ENCODE assay signal across 1 cellular context in the genomic region with DNA sequence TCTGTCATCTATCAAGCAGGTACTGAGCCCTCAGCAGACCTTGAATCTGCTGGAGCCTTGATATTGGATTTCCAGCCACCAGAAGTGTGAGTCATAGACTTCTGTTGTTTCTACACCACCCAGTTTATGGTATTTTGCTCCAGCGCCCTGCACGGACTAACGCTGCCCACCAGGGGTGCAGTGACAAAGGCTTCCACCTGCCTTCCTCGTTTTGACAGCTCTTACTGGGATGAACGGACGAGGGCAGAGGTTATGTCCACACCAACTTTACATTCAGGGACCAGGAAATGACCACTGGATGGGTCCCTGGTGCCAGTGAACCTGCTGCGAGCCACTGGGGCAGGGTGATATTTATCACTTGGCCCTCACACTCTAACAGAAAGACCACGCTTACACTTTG.
A peak's percentile ranks its signal among the peaks of the same experiment; 100 is the strongest.
TF ChIP-seq lines count a peak whose summit lies in the region.

No MANE protein-coding gene starts in this region.

TF ChIP-seq in HepG2, 621 proteins besides CTCF, POLR2A, EP300 and RAD21 (continued from another document and continues in another):
- TF ChIP-seq, protein P1, sequence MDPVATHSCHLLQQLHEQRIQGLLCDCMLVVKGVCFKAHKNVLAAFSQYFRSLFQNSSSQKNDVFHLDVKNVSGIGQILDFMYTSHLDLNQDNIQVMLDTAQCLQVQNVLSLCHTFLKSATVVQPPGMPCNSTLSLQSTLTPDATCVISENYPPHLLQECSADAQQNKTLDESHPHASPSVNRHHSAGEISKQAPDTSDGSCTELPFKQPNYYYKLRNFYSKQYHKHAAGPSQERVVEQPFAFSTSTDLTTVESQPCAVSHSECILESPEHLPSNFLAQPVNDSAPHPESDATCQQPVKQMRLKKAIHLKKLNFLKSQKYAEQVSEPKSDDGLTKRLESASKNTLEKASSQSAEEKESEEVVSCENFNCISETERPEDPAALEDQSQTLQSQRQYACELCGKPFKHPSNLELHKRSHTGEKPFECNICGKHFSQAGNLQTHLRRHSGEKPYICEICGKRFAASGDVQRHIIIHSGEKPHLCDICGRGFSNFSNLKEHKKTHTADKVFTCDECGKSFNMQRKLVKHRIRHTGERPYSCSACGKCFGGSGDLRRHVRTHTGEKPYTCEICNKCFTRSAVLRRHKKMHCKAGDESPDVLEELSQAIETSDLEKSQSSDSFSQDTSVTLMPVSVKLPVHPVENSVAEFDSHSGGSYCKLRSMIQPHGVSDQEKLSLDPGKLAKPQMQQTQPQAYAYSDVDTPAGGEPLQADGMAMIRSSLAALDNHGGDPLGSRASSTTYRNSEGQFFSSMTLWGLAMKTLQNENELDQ (CRISPR knock-in tag; IDR thresholded peaks at IDR 0.05; ENCODE audit: borderline replicate concordance), result no peak
- TF ChIP-seq ZNF564 (CRISPR knock-in tag; IDR thresholded peaks at IDR 0.05) (peak; percentile 78; the same call in 1 of the 2 replicates), DR1 (CRISPR knock-in tag; IDR thresholded peaks at IDR 0.05) (peak; percentile 46; the same call in 1 of the 2 replicates), ZNF7 (CRISPR knock-in tag; IDR thresholded peaks at IDR 0.05) (no peak), ATF1 (CRISPR knock-in tag; IDR thresholded peaks at IDR 0.05) (no peak), PAF1 (CRISPR knock-in tag; IDR thresholded peaks at IDR 0.05) (no peak), ZNF737 (CRISPR knock-in tag; IDR thresholded peaks at IDR 0.05; ENCODE audit: borderline replicate concordance) (no peak), SP2 (CRISPR knock-in tag; IDR thresholded peaks at IDR 0.05) (no peak), HNRNPLL (IDR thresholded peaks at IDR 0.05; ENCODE audit: low read depth, low read length, poor library complexity, severe bottlenecking) (no peak), TEAD3 (CRISPR knock-in tag; optimal IDR thresholded peaks at IDR 0.05; ENCODE audit: borderline replicate concordance) (peak; percentile 91), RBFOX2 (IDR thresholded peaks at IDR 0.05; ENCODE audit: low read depth, low read length) (no peak), ZNF383 (CRISPR knock-in tag; IDR thresholded peaks at IDR 0.05; ENCODE audit: borderline replicate concordance) (no peak), ZNF224 (CRISPR knock-in tag; IDR thresholded peaks at IDR 0.05) (no peak; the same call in 1 of the 2 replicates), ATF7-NPFF (CRISPR knock-in tag; IDR thresholded peaks at IDR 0.05; ENCODE audit: low read depth) (no peak), ZNF292 (CRISPR knock-in tag; IDR thresholded peaks at IDR 0.05; ENCODE audit: borderline replicate concordance, low read depth) (peak; percentile 81; the same call in 1 of the 2 replicates), TBX3 (IDR thresholded peaks at IDR 0.05; ENCODE audit: borderline replicate concordance) (peak; percentile 50; the same call in 1 of the 2 replicates), MAF1 (CRISPR knock-in tag; IDR thresholded peaks at IDR 0.05; ENCODE audit: borderline replicate concordance) (no peak), PHF21A (CRISPR knock-in tag; IDR thresholded peaks at IDR 0.05) (peak; percentile 90), CBX5 (CRISPR knock-in tag; IDR thresholded peaks at IDR 0.05; ENCODE audit: borderline replicate concordance) (peak; percentile 92; the same call in 1 of the 2 replicates), IKZF4 (CRISPR knock-in tag; IDR thresholded peaks at IDR 0.05; ENCODE audit: borderline replicate concordance, low read depth, not compliant biosample characterization) (no peak), MXI1 (IDR thresholded peaks at IDR 0.05; ENCODE audit: borderline replicate concordance, low read depth, low read length) (peak; percentile 91; the same call in 2 of the 3 replicates), MXD4 (CRISPR knock-in tag; IDR thresholded peaks at IDR 0.05) (peak; percentile 48; the same call in 1 of the 2 replicates), REPIN1 (CRISPR knock-in tag; IDR thresholded peaks at IDR 0.05; ENCODE audit: borderline replicate concordance, low read depth) (0 out of 2 replicates have a peak, but pooled peaks have one; percentile 19), BCL6 (CRISPR knock-in tag; IDR thresholded peaks at IDR 0.05) (peak; percentile 60; the same call in 1 of the 2 replicates), KLF13 (CRISPR knock-in tag; IDR thresholded peaks at IDR 0.05) (no peak), MIER3 (CRISPR knock-in tag; IDR thresholded peaks at IDR 0.05; ENCODE audit: borderline replicate concordance) (peak; percentile 75; the same call in 1 of the 2 replicates), TMF1 (CRISPR knock-in tag; IDR thresholded peaks at IDR 0.05; ENCODE audit: low read depth) (no peak), PITX1 (CRISPR knock-in tag; IDR thresholded peaks at IDR 0.05) (peak; percentile 90), ZNF879 (CRISPR knock-in tag; IDR thresholded peaks at IDR 0.05) (no peak), NFKB2 (CRISPR knock-in tag; IDR thresholded peaks at IDR 0.05; ENCODE audit: borderline replicate concordance) (peak; percentile 62; the same call in 1 of the 2 replicates), SMAD9 (CRISPR knock-in tag; IDR thresholded peaks at IDR 0.05) (no peak), MLLT10 (CRISPR knock-in tag; IDR thresholded peaks at IDR 0.05) (no peak)
- TF ChIP-seq, protein P2, sequence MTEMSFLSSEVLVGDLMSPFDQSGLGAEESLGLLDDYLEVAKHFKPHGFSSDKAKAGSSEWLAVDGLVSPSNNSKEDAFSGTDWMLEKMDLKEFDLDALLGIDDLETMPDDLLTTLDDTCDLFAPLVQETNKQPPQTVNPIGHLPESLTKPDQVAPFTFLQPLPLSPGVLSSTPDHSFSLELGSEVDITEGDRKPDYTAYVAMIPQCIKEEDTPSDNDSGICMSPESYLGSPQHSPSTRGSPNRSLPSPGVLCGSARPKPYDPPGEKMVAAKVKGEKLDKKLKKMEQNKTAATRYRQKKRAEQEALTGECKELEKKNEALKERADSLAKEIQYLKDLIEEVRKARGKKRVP (CRISPR knock-in tag; IDR thresholded peaks at IDR 0.05), result peak in 1 of 2 experiments; percentile 59; a peak in 2 of 4 replicates
- TF ChIP-seq, protein P3, sequence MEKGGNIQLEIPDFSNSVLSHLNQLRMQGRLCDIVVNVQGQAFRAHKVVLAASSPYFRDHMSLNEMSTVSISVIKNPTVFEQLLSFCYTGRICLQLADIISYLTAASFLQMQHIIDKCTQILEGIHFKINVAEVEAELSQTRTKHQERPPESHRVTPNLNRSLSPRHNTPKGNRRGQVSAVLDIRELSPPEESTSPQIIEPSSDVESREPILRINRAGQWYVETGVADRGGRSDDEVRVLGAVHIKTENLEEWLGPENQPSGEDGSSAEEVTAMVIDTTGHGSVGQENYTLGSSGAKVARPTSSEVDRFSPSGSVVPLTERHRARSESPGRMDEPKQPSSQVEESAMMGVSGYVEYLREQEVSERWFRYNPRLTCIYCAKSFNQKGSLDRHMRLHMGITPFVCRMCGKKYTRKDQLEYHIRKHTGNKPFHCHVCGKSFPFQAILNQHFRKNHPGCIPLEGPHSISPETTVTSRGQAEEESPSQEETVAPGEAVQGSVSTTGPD (CRISPR knock-in tag; IDR thresholded peaks at IDR 0.05), result no peak
- TF ChIP-seq, protein P4, sequence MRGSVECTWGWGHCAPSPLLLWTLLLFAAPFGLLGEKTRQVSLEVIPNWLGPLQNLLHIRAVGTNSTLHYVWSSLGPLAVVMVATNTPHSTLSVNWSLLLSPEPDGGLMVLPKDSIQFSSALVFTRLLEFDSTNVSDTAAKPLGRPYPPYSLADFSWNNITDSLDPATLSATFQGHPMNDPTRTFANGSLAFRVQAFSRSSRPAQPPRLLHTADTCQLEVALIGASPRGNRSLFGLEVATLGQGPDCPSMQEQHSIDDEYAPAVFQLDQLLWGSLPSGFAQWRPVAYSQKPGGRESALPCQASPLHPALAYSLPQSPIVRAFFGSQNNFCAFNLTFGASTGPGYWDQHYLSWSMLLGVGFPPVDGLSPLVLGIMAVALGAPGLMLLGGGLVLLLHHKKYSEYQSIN (CRISPR knock-in tag; IDR thresholded peaks at IDR 0.05; ENCODE audit: borderline replicate concordance), result no peak
- TF ChIP-seq, protein P5, sequence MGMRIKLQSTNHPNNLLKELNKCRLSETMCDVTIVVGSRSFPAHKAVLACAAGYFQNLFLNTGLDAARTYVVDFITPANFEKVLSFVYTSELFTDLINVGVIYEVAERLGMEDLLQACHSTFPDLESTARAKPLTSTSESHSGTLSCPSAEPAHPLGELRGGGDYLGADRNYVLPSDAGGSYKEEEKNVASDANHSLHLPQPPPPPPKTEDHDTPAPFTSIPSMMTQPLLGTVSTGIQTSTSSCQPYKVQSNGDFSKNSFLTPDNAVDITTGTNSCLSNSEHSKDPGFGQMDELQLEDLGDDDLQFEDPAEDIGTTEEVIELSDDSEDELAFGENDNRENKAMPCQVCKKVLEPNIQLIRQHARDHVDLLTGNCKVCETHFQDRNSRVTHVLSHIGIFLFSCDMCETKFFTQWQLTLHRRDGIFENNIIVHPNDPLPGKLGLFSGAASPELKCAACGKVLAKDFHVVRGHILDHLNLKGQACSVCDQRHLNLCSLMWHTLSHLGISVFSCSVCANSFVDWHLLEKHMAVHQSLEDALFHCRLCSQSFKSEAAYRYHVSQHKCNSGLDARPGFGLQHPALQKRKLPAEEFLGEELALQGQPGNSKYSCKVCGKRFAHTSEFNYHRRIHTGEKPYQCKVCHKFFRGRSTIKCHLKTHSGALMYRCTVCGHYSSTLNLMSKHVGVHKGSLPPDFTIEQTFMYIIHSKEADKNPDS (CRISPR knock-in tag; IDR thresholded peaks at IDR 0.05), result no peak
- TF ChIP-seq, protein P6, sequence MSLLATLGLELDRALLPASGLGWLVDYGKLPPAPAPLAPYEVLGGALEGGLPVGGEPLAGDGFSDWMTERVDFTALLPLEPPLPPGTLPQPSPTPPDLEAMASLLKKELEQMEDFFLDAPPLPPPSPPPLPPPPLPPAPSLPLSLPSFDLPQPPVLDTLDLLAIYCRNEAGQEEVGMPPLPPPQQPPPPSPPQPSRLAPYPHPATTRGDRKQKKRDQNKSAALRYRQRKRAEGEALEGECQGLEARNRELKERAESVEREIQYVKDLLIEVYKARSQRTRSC (CRISPR knock-in tag; IDR thresholded peaks at IDR 0.05; ENCODE audit: low read depth), result no peak
- TF ChIP-seq, protein P7, sequence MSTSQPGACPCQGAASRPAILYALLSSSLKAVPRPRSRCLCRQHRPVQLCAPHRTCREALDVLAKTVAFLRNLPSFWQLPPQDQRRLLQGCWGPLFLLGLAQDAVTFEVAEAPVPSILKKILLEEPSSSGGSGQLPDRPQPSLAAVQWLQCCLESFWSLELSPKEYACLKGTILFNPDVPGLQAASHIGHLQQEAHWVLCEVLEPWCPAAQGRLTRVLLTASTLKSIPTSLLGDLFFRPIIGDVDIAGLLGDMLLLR (CRISPR knock-in tag; IDR thresholded peaks at IDR 0.05), result no peak
- TF ChIP-seq, protein P8, sequence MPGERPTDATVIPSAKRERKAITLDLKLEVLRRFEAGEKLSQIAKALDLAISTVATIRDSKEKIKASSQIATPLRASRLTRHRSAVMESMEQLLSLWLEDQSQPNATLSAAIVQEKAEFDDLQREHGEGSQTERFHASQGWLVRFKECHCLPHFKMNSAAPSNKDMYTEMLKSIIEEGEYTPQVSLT (CRISPR knock-in tag; IDR thresholded peaks at IDR 0.05; ENCODE audit: borderline replicate concordance, low read depth), result no peak
- TF ChIP-seq, protein P9, sequence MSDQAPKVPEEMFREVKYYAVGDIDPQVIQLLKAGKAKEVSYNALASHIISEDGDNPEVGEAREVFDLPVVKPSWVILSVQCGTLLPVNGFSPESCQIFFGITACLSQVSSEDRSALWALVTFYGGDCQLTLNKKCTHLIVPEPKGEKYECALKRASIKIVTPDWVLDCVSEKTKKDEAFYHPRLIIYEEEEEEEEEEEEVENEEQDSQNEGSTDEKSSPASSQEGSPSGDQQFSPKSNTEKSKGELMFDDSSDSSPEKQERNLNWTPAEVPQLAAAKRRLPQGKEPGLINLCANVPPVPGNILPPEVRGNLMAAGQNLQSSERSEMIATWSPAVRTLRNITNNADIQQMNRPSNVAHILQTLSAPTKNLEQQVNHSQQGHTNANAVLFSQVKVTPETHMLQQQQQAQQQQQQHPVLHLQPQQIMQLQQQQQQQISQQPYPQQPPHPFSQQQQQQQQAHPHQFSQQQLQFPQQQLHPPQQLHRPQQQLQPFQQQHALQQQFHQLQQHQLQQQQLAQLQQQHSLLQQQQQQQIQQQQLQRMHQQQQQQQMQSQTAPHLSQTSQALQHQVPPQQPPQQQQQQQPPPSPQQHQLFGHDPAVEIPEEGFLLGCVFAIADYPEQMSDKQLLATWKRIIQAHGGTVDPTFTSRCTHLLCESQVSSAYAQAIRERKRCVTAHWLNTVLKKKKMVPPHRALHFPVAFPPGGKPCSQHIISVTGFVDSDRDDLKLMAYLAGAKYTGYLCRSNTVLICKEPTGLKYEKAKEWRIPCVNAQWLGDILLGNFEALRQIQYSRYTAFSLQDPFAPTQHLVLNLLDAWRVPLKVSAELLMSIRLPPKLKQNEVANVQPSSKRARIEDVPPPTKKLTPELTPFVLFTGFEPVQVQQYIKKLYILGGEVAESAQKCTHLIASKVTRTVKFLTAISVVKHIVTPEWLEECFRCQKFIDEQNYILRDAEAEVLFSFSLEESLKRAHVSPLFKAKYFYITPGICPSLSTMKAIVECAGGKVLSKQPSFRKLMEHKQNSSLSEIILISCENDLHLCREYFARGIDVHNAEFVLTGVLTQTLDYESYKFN (CRISPR knock-in tag; conservative IDR thresholded peaks at IDR 0.05), result peak; percentile 68
- TF ChIP-seq, protein P10, sequence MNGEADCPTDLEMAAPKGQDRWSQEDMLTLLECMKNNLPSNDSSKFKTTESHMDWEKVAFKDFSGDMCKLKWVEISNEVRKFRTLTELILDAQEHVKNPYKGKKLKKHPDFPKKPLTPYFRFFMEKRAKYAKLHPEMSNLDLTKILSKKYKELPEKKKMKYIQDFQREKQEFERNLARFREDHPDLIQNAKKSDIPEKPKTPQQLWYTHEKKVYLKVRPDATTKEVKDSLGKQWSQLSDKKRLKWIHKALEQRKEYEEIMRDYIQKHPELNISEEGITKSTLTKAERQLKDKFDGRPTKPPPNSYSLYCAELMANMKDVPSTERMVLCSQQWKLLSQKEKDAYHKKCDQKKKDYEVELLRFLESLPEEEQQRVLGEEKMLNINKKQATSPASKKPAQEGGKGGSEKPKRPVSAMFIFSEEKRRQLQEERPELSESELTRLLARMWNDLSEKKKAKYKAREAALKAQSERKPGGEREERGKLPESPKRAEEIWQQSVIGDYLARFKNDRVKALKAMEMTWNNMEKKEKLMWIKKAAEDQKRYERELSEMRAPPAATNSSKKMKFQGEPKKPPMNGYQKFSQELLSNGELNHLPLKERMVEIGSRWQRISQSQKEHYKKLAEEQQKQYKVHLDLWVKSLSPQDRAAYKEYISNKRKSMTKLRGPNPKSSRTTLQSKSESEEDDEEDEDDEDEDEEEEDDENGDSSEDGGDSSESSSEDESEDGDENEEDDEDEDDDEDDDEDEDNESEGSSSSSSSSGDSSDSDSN (CRISPR knock-in tag; IDR thresholded peaks at IDR 0.05), result peak; percentile 79
